Comparison of ENCODE assay signal across 21 cellular contexts in genomic region chr4:57581200-57581599, GRCh38.
DNase-seq lines count a peak whose midpoint lies in the region; ATAC-seq, FAIRE-seq and TF ChIP-seq lines count a peak whose summit lies in the region.
"Had no signal": no experiment of that assay in that cellular context is flagged by ENCODE, and none has a peak within 500 bp of the region (broad histone marks: within the 10 kb centered on the region; RNA-seq: fewer than 3 reads in every experiment).

No MANE protein-coding gene starts in this region.

- no peak overlapping the region for H2AFZ ChIP-seq in HepG2 (ENCODE audit: low read length)
- H2AFZ ChIP-seq in OCI-LY3 (ENCODE audit: low read depth, low read length): no peak overlapping the region
- H2AFZ ChIP-seq in mesenchymal stem cell (ENCODE audit: low read depth, low read length): no peak overlapping the region
- H2AFZ ChIP-seq: GM23248 had no signal

- H3K4me1 ChIP-seq in liver (ENCODE audit: control insufficient read depth in 4 of 4, insufficient read depth in 4 of 4, low read length in 3 of 4): peaks cover 0 to 3% (median under 1%) of the 10 kb centered on the region in 4 donors
- no peaks in the 10 kb centered on the region for H3K4me1 ChIP-seq in HepG2 (ENCODE audit: insufficient read depth, low read length)
- H3K4me1 ChIP-seq in OCI-LY3 (ENCODE audit: low read length): peaks cover 17% of the 10 kb centered on the region
- no peaks in the 10 kb centered on the region for H3K4me1 ChIP-seq in mesenchymal stem cell (ENCODE audit: control insufficient read depth, insufficient read depth, low read depth, low read length)
- H3K4me1 ChIP-seq: A549, Caco-2, HAP-1 had no signal

- TF ChIP-seq POLR2A in HepG2 (IDR thresholded peaks at IDR 0.05; ENCODE audit: insufficient read depth in 1 of 2, low read depth in 2 of 2, low read length in 2 of 2): no peak

- no peak overlapping the region for H3K18ac ChIP-seq in mesenchymal stem cell (ENCODE audit: low read depth in 1 of 2, low read length in 2 of 2)

- no peak overlapping the region for H3K14ac ChIP-seq in mesenchymal stem cell (ENCODE audit: low read length in 2 of 2)

- H3K4ac ChIP-seq in mesenchymal stem cell (ENCODE audit: low read depth in 1 of 2, low read length in 2 of 2): no peak overlapping the region

- H3K9ac ChIP-seq in liver (ENCODE audit: low read depth in 1 of 2, low read length in 2 of 2): no peak overlapping the region
- no peak overlapping the region for H3K9ac ChIP-seq in HepG2 (ENCODE audit: insufficient read depth, low read depth, low read length)
- no peak overlapping the region for H3K9ac ChIP-seq in OCI-LY3 (ENCODE audit: low read length)
- no peak overlapping the region for H3K9ac ChIP-seq in mesenchymal stem cell (ENCODE audit: low read length)
- H3K9ac ChIP-seq: GM23248 had no signal

- H3K4me3 ChIP-seq in liver (ENCODE audit: low read depth in 1 of 3, low read length in 3 of 3) (no peak overlapping the region), HepG2 (replicated peaks in 1 of 3; ENCODE audit: insufficient read depth in 1 of 3, low read depth in 2 of 3, low read length in 3 of 3) (no peak overlapping the region), OCI-LY3 (ENCODE audit: low read length) (no peak overlapping the region), mesenchymal stem cell (ENCODE audit: insufficient read depth in 1 of 2, low read depth in 1 of 2, low read length in 2 of 2) (no peak overlapping the region)
- H3K4me3 ChIP-seq: A549, GM23248, HAP-1 had no signal

- peak overlapping the region in 1 of 2 donors; percentile 48 for H3K27ac ChIP-seq in liver (ENCODE audit: low read depth in 1 of 2, low read length in 2 of 2)
- no peak overlapping the region for H3K27ac ChIP-seq in HepG2 (ENCODE audit: extremely low read length, insufficient read depth, low read length)
- H3K27ac ChIP-seq in OCI-LY3 (ENCODE audit: low read length): no peak overlapping the region
- H3K27ac ChIP-seq in mesenchymal stem cell (ENCODE audit: low read length, poor library complexity, severe bottlenecking): no peak overlapping the region
- H3K27ac ChIP-seq: 22Rv1, A549, C4-2B, GM23248 had no signal

- H3K79me2 ChIP-seq in HepG2 (ENCODE audit: insufficient read depth, low read length): no peaks in the 10 kb centered on the region
- H3K79me2 ChIP-seq in OCI-LY3 (ENCODE audit: low read length): no peaks in the 10 kb centered on the region

- H3K27me3 ChIP-seq in liver (ENCODE audit: control insufficient read depth in 4 of 4, insufficient read depth in 4 of 4, low read length in 3 of 4): no peaks in the 10 kb centered on the region
- H3K27me3 ChIP-seq in HepG2 (ENCODE audit: control insufficient read depth in 1 of 2, insufficient read depth in 2 of 2, low read length in 2 of 2): no peaks in the 10 kb centered on the region
- H3K27me3 ChIP-seq in OCI-LY3 (ENCODE audit: low read depth, low read length): no peaks in the 10 kb centered on the region
- H3K27me3 ChIP-seq in mesenchymal stem cell (ENCODE audit: control insufficient read depth in 1 of 2, insufficient read depth in 1 of 2, low read length in 2 of 2): no peaks in the 10 kb centered on the region

- CTCF ChIA-PET in HepG2 (lab: Yijun Ruan, JAX; ENCODE audit: low intra/inter-chr PET ratio, low total read pairs): no interaction called here

- no peak for TF ChIP-seq CTCF in liver (IDR thresholded peaks at IDR 0.05; ENCODE audit: low read depth, low read length, missing input control)
- no peak for TF ChIP-seq CTCF in HepG2 (CRISPR knock-in tag; IDR thresholded peaks at IDR 0.05)
- TF ChIP-seq CTCF in OCI-LY3 (IDR thresholded peaks at IDR 0.05; ENCODE audit: low read depth, low read length): no peak

- no peak overlapping the region for H3K4me2 ChIP-seq in HepG2 (ENCODE audit: low read depth, low read length)
- peak overlapping the region; percentile 3 for H3K4me2 ChIP-seq in OCI-LY3 (ENCODE audit: low read length)
- no peak overlapping the region for H3K4me2 ChIP-seq in mesenchymal stem cell (ENCODE audit: low read length, poor library complexity, severe bottlenecking)
- H3K4me2 ChIP-seq: A549 had no signal

- no peak overlapping the region for H2BK5ac ChIP-seq in mesenchymal stem cell (ENCODE audit: low read depth, low read length, poor library complexity, severe bottlenecking)

- no peak overlapping the region for H4K91ac ChIP-seq in mesenchymal stem cell (ENCODE audit: low read length)

- DNase-seq in HepG2 (ENCODE audit: low spot score): no peak
- no peak for DNase-seq in hippocampal formation (lab: John Stamatoyannopoulos, UW)
- DNase-seq in mesenchymal stem cell: no peak
- DNase-seq in DMS79 (lab: John Stamatoyannopoulos, UW): no peak
- DNase-seq: AML-193; Caco-2; CD4-positive, alpha-beta T cell; GDM1; GM23248; KG1 had no signal

- H2BK15ac ChIP-seq in mesenchymal stem cell (ENCODE audit: low read depth, poor library complexity, severe bottlenecking): no peak overlapping the region

- POLR2A ChIA-PET in HepG2 (lab: Yijun Ruan, JAX): no interaction called here

- no peak overlapping the region for H4K8ac ChIP-seq in mesenchymal stem cell (ENCODE audit: low read length)

- no peak for FAIRE-seq in HepG2 (lab: Jason Lieb, UNC)
- FAIRE-seq: A549, D721Med, GM12892, GM18507, GM19239 had no signal

- TF ChIP-seq RAD21 in liver (IDR thresholded peaks at IDR 0.05) (no peak), HepG2 (CRISPR knock-in tag; IDR thresholded peaks at IDR 0.05) (no peak)

- no peaks in the 10 kb centered on the region for H3K9me3 ChIP-seq in liver (ENCODE audit: control insufficient read depth in 4 of 4, low read length in 3 of 4)
- H3K9me3 ChIP-seq in HepG2 (ENCODE audit: low read length): no peaks in the 10 kb centered on the region
- no peaks in the 10 kb centered on the region for H3K9me3 ChIP-seq in OCI-LY3 (ENCODE audit: insufficient read depth, low read length)
- no peaks in the 10 kb centered on the region for H3K9me3 ChIP-seq in mesenchymal stem cell (ENCODE audit: control insufficient read depth, low read length)
- H3K9me3 ChIP-seq: A549, Caco-2, HAP-1 had no signal

- no peak overlapping the region for H2AK5ac ChIP-seq in mesenchymal stem cell (ENCODE audit: low read length, severe bottlenecking)

- ATAC-seq in HepG2: no peak
- ATAC-seq in HG03196 (IDR thresholded peaks at IDR 0.05; ENCODE audit: unreplicated experiment): peak; percentile 46
- ATAC-seq: A549 had no signal

- H2BK12ac ChIP-seq in mesenchymal stem cell (ENCODE audit: low read length in 2 of 2): no peak overlapping the region

- H3K36me3 ChIP-seq in liver (ENCODE audit: control insufficient read depth in 4 of 4, insufficient read depth in 3 of 4, low read depth in 1 of 4, low read length in 3 of 4) (no peaks in the 10 kb centered on the region), HepG2 (replicated peaks in 1 of 2; ENCODE audit: control insufficient read depth in 1 of 2, insufficient read depth in 2 of 2, low read length in 2 of 2) (no peaks in the 10 kb centered on the region), OCI-LY3 (replicated peaks; ENCODE audit: low read depth, low read length) (no peaks in the 10 kb centered on the region), mesenchymal stem cell (ENCODE audit: control insufficient read depth in 1 of 2, insufficient read depth in 2 of 2, low read depth in 1 of 2, low read length in 2 of 2) (no peaks in the 10 kb centered on the region)
- H3K36me3 ChIP-seq: HAP-1 had no signal

- H3K79me1 ChIP-seq in mesenchymal stem cell (replicated peaks; ENCODE audit: low read length, poor library complexity, severe bottlenecking): no peaks in the 10 kb centered on the region

- no peak overlapping the region for H2BK120ac ChIP-seq in mesenchymal stem cell (ENCODE audit: low read depth, low read length)

- in situ Hi-C loops in HepG2 (cut with HindIII; ENCODE audit: extremely low pct_ligation_motif_present, low pct_unique_long_range_greater_than_20kb): no loop called here

- no peak overlapping the region for H3K23ac ChIP-seq in mesenchymal stem cell (ENCODE audit: low read length in 2 of 2)

- no peaks in the 10 kb centered on the region for H4K20me1 ChIP-seq in HepG2 (ENCODE audit: insufficient read depth, low read length)
- no peaks in the 10 kb centered on the region for H4K20me1 ChIP-seq in OCI-LY3 (ENCODE audit: insufficient read depth, low read length)

- no peak for TF ChIP-seq EP300 in HepG2 (IDR thresholded peaks at IDR 0.05; ENCODE audit: low read depth in 2 of 2, low read length in 2 of 2)
- TF ChIP-seq EP300 in HepG2 (CRISPR knock-in tag; IDR thresholded peaks at IDR 0.05; ENCODE audit: borderline replicate concordance): no peak

- no TSS peak for BruUV-seq in HepG2 (replicated peaks; lab: Mats Ljungman, UMichigan)

- intact Hi-C loops in HepG2 (cut with micrococcal nuclease; ENCODE audit: unreplicated experiment): no loop called here

TF ChIP-seq in liver, 16 proteins besides CTCF, POLR2A, EP300 and RAD21 (continues in another document):
- TF ChIP-seq RXRA (IDR thresholded peaks at IDR 0.05) (peak in 1 of 2 donors; percentile 68), NR2F2 (IDR thresholded peaks at IDR 0.05) (no peak), FOXA2 (IDR thresholded peaks at IDR 0.05) (peak; percentile 28), JUND (IDR thresholded peaks at IDR 0.05) (no peak), TAF1 (conservative IDR thresholded peaks at IDR 0.05) (no peak), HNF4A (conservative IDR thresholded peaks at IDR 0.05) (peak in 1 of 2 donors; percentile 47), YY1 (IDR thresholded peaks at IDR 0.05) (peak; percentile 27), EGR1 (IDR thresholded peaks at IDR 0.05; ENCODE audit: low read depth in 2 of 2) (peak in 1 of 2 donors; percentile 9)
- TF ChIP-seq, protein P1, sequence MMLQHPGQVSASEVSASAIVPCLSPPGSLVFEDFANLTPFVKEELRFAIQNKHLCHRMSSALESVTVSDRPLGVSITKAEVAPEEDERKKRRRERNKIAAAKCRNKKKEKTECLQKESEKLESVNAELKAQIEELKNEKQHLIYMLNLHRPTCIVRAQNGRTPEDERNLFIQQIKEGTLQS (IDR thresholded peaks at IDR 0.05): no peak

TF ChIP-seq in HepG2, 621 proteins besides CTCF, POLR2A, EP300 and RAD21 (continues in another document):
- no peak for TF ChIP-seq MAF1 (CRISPR knock-in tag; IDR thresholded peaks at IDR 0.05; ENCODE audit: borderline replicate concordance)
- no peak for TF ChIP-seq ATF4 (CRISPR knock-in tag; IDR thresholded peaks at IDR 0.05)
